15 cellular contexts compared by ENCODE assay signal in the genomic region with DNA sequence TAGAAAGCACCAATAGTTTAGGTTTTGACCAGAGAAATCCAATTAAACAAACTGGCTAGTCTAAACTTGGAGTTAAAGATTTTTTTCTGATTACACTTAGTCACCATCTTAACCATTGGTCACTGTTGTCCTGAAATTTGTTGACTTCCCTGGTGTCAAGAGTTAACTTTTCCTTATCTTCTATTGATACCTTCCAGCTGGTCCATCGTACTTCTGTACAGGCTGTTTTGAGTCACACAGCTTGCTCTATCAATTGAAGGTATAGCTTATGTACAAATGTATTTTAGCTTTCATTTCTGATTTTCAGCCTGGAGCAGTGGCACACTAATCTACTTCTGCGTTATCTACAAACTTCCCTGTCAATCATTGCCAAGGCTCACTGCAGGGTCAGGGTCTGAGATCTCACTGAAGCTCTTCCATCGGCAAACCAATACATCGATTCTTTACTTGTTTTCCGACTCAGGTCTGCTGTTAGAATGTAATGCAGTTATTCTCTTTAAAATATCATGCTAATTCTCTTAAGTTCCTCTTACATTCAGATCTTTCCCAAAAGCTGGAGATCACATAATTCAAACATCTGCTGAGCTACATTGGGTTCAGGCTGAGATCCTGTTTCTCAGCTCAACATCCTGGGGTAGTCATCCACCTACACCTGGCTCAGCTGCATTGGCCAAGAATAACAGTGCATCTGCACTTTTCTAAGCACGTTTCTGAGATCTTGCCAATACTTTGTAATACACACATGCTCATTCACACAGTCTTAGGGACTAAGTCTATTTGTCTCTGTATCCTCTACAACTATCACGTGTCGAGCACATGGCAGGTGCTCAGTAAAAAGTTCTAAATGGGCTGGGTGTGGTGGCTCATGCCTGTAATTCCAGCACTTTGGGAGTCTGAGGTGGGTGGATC.
"Had no signal": no experiment of that assay in that cellular context is flagged by ENCODE, and none has a peak within 500 bp of the region (broad histone marks: within the 10 kb centered on the region; RNA-seq: fewer than 3 reads in every experiment).

No MANE protein-coding gene starts in this region.

- H3K27me3 ChIP-seq: breast epithelium, gastrocnemius medialis, heart right ventricle, sigmoid colon, tibial nerve, vagina had no signal

- H3K27ac Mint-ChIP-seq: dendritic cell treated with granulocyte-macrophage colony-stimulating factor and Interleukin-4, amounts not matched to agents 40 ng/mL and 50 ng/mL, for 4 days; effector memory CD8-positive, alpha-beta T cell; stimulated activated memory B cell treated with anti-CD40 and anti-IgM and Interleukin-4, amounts not matched to agents 10 μg/mL and 1 μg/mL and 100 μg/mL, for 72 hours had no signal

- H3K27me3 Mint-ChIP-seq: dendritic cell treated with granulocyte-macrophage colony-stimulating factor and Interleukin-4, amounts not matched to agents 40 ng/mL and 50 ng/mL, for 4 days; stimulated activated memory B cell treated with anti-CD40 and anti-IgM and Interleukin-4, amounts not matched to agents 10 μg/mL and 1 μg/mL and 100 μg/mL, for 72 hours had no signal

- H3K4me3 Mint-ChIP-seq: dendritic cell treated with granulocyte-macrophage colony-stimulating factor and Interleukin-4, amounts not matched to agents 40 ng/mL and 50 ng/mL, for 4 days; effector memory CD8-positive, alpha-beta T cell; stimulated activated memory B cell treated with anti-CD40 and anti-IgM and Interleukin-4, amounts not matched to agents 10 μg/mL and 1 μg/mL and 100 μg/mL, for 72 hours had no signal

- H3K9me3 ChIP-seq: breast epithelium, gastrocnemius medialis, heart right ventricle, left ventricle myocardium inferior, sigmoid colon, tibial nerve, vagina had no signal

- H3K4me1 ChIP-seq: breast epithelium, gastrocnemius medialis, heart right ventricle, left ventricle myocardium inferior, sigmoid colon, tibial nerve, vagina had no signal

- H3K9me3 Mint-ChIP-seq: dendritic cell treated with granulocyte-macrophage colony-stimulating factor and Interleukin-4, amounts not matched to agents 40 ng/mL and 50 ng/mL, for 4 days; effector memory CD8-positive, alpha-beta T cell; stimulated activated memory B cell treated with anti-CD40 and anti-IgM and Interleukin-4, amounts not matched to agents 10 μg/mL and 1 μg/mL and 100 μg/mL, for 72 hours had no signal

- DNase-seq: activated CD4-positive, CD25-positive, alpha-beta regulatory T cell treated with anti-CD3 and anti-CD28 coated beads, Interleukin-2, amount 50 U/mL, for 72 hours; activated naive CD4-positive, alpha-beta T cell; aorta; effector memory CD8-positive, alpha-beta T cell; erythroblast; gastrocnemius medialis; heart right ventricle; left ventricle myocardium inferior; mesendoderm; sigmoid colon had no signal

- H3K4me1 Mint-ChIP-seq: stimulated activated memory B cell treated with anti-CD40 and anti-IgM and Interleukin-4, amounts not matched to agents 10 μg/mL and 1 μg/mL and 100 μg/mL, for 72 hours had no signal

- H3K27ac ChIP-seq: breast epithelium, gastrocnemius medialis, heart right ventricle, left ventricle myocardium inferior, sigmoid colon, tibial nerve, vagina had no signal

- H3K36me3 ChIP-seq: breast epithelium had no signal

- H3K4me3 ChIP-seq: breast epithelium, gastrocnemius medialis, heart right ventricle, left ventricle myocardium inferior, sigmoid colon, tibial nerve, vagina had no signal

- ATAC-seq: effector memory CD8-positive, alpha-beta T cell; gastrocnemius medialis; heart right ventricle; stimulated activated memory B cell treated with anti-CD40 and anti-IgM and Interleukin-4, amounts not matched to agents 10 μg/mL and 1 μg/mL and 100 μg/mL, for 72 hours had no signal
